In genomic region chr19:55484571-55485438, GRCh38 we compare ENCODE assay signal across 8 cellular contexts. TPM values are rescaled to one million over a fixed set of nuclear protein-coding genes. Genes with fewer than 3 reads are reported as not detected.
DNase-seq lines count a peak whose midpoint lies in the region; ATAC-seq and TF ChIP-seq lines count a peak whose summit lies in the region.

Gene NAT14 (plus strand): TSS chr19:55485188. CDS start chr19:55485709, 521 bp downstream.

- no peak for TF ChIP-seq CTCF in activated B cell treated with CpG ODN at 0.5 μM for 24 hours (IDR thresholded peaks at IDR 0.05)

- H3K36me3 Mint-ChIP-seq in activated B cell treated with CpG ODN at 0.5 μM for 24 hours (ENCODE audit: low read depth), result peaks cover 9% of the 10 kb centered on the region

- CTCF ChIA-PET in activated B cell treated with CpG ODN at 0.5 μM for 24 hours (lab: Charles Lee), result interaction anchor here (0.8 to 4.3 kb wide), 2 partner anchors 19 to 343 kb away, joined by 3 to 20 read pairs; no protein-coding TSS in a partner anchor

- ATAC-seq in GM21529 (IDR thresholded peaks at IDR 0.05; ENCODE audit: unreplicated experiment) (peak; percentile 66), activated B cell treated with CpG ODN at 0.5 μM for 24 hours (ENCODE audit: low read depth) (peak; percentile 70), HG03095 (IDR thresholded peaks at IDR 0.05; ENCODE audit: unreplicated experiment) (no peak)

- H3K4me3 Mint-ChIP-seq in activated B cell treated with CpG ODN at 0.5 μM for 24 hours, result peak within 1 kb of the TSS; percentile 82

- intact Hi-C loops in activated B cell treated with CpG ODN at 0.5 μM for 24 hours (cut with micrococcal nuclease), result loop anchor here (1.0 to 2.0 kb wide), 2 partner anchors 9 to 18 kb away; partner anchors contain the start of gene ZNF628

- POLR2A ChIA-PET in activated B cell treated with CpG ODN at 0.5 μM for 24 hours (lab: Charles Lee), result interaction anchor here (0.5 to 4.1 kb wide), 8 partner anchors 8 to 231 kb away, joined by 3 to 42 read pairs (median 3); partner anchors contain the start of genes ISOC2, UBE2S, ZNF628 and ZNF784

- peak within 1 kb of the TSS; percentile 75 for H3K27ac Mint-ChIP-seq in activated B cell treated with CpG ODN at 0.5 μM for 24 hours

- peak; percentile 58 for DNase-seq in CD1c-positive myeloid dendritic cell (ENCODE audit: extremely low spot score)
- peak; percentile 70 to 74 for DNase-seq in NCI-H1930 (lab: John Stamatoyannopoulos, UW)
- peak; percentile 77 for DNase-seq in activated B cell treated with CpG ODN at 0.5 μM for 24 hours
- DNase-seq in central memory CD4-positive, alpha-beta T cell, result peak; percentile 65
- DNase-seq in kidney glomerular epithelial cell (lab: John Stamatoyannopoulos, UW), result peak; percentile 37
- DNase-seq in stimulated activated CD4-positive, alpha-beta T cell treated with anti-CD3 and anti-CD28 coated beads, Interleukin-2, amount 100 ng/mL, for 24 hours, result peak; percentile 66 to 77

- no peaks in the 10 kb centered on the region for H3K9me3 Mint-ChIP-seq in activated B cell treated with CpG ODN at 0.5 μM for 24 hours

- no peaks in the 10 kb centered on the region for H3K27me3 Mint-ChIP-seq in activated B cell treated with CpG ODN at 0.5 μM for 24 hours

- H3K4me1 Mint-ChIP-seq in activated B cell treated with CpG ODN at 0.5 μM for 24 hours, result peaks cover 16% of the 10 kb centered on the region

RNA-seq across cellular contexts. Expression of gene NAT14, which starts in this region (rescaled TPM):
- 10.9 and 13.8 TPM in 2 replicates for total RNA-seq in activated B cell treated with CpG ODN at 0.5 μM for 24 hours
